30 cellular contexts compared by ENCODE assay signal in genomic region chr9:81519816-81520215, GRCh38.
DNase-seq lines count a peak whose midpoint lies in the region; ATAC-seq, FAIRE-seq and TF ChIP-seq lines count a peak whose summit lies in the region.
"Had no signal": no experiment of that assay in that cellular context is flagged by ENCODE, and none has a peak within 500 bp of the region (broad histone marks: within the 10 kb centered on the region; RNA-seq: fewer than 3 reads in every experiment).

No MANE protein-coding gene starts in this region.

- no peaks in the 10 kb centered on the region for H4K20me1 ChIP-seq in IMR-90 (ENCODE audit: insufficient read depth, low read length)

- peaks cover 0 to 9% of the 10 kb centered on the region in 2 donors for H3K27me3 Mint-ChIP-seq in stimulated activated naive B cell treated with anti-CD40 and anti-IgM and Interleukin-4, amounts not matched to agents 10 μg/mL and 1 μg/mL and 100 μg/mL, for 72 hours

- no peak overlapping the region for H2AFZ ChIP-seq in IMR-90 (replicated peaks; ENCODE audit: low read length, poor library complexity)

- H2BK15ac ChIP-seq in IMR-90 (ENCODE audit: low read depth, low read length): no peak overlapping the region

- in situ Hi-C loops in IMR-90 (cut with MboI; ENCODE audit: low sequenced_read_pairs): loop anchor here (25.0 kb wide), 1 partner anchor 1442 kb away; no protein-coding TSS in a partner anchor

- no peak overlapping the region for H2BK120ac ChIP-seq in IMR-90 (ENCODE audit: low read depth, low read length)

- no peak overlapping the region for H3K9ac ChIP-seq in IMR-90 (ENCODE audit: low read depth, low read length)
- H3K9ac ChIP-seq: KMS-11 had no signal

- FAIRE-seq in H54 (lab: Jason Lieb, UNC): peak; percentile 61
- FAIRE-seq: GM12891, GM19239 had no signal

- no peak overlapping the region for H2AK5ac ChIP-seq in IMR-90 (ENCODE audit: low read depth, low read length)

- no peaks in the 10 kb centered on the region for H3K9me3 ChIP-seq in IMR-90 (ENCODE audit: control insufficient read depth, insufficient read depth, low read length)
- H3K9me3 ChIP-seq: Caco-2 had no signal

- H3K4me1 ChIP-seq in IMR-90 (ENCODE audit: control insufficient read depth, insufficient read depth, low read length): no peaks in the 10 kb centered on the region
- H3K4me1 ChIP-seq: Caco-2 had no signal

- peaks cover 0 to 4% of the 10 kb centered on the region in 2 donors for H3K36me3 Mint-ChIP-seq in stimulated activated naive B cell treated with anti-CD40 and anti-IgM and Interleukin-4, amounts not matched to agents 10 μg/mL and 1 μg/mL and 100 μg/mL, for 72 hours
- H3K36me3 Mint-ChIP-seq: CD8-positive, alpha-beta T cell; IgD-negative memory B cell; T-cell had no signal

- H3K36me3 ChIP-seq in IMR-90 (ENCODE audit: control insufficient read depth, insufficient read depth, low read length): no peaks in the 10 kb centered on the region
- H3K36me3 ChIP-seq: SJSA1 had no signal

- no peaks in the 10 kb centered on the region for H3K9me1 ChIP-seq in IMR-90 (ENCODE audit: insufficient read depth, low read length)

- DNase-seq in H54 (ENCODE audit: insufficient read length, low spot score): no peak
- DNase-seq in IMR-90: peak; percentile 13
- DNase-seq in glomerular visceral epithelial cell (ENCODE audit: extremely low spot score): peak; percentile 29
- DNase-seq in stimulated activated naive B cell treated with anti-CD40 and anti-IgM and Interleukin-4, amounts not matched to agents 10 μg/mL and 1 μg/mL and 100 μg/mL, for 72 hours: no peak
- DNase-seq in dermis blood vessel endothelial cell: no peak
- DNase-seq in cerebellar nuclear complex (lab: John Stamatoyannopoulos, UW): no peak
- DNase-seq: Caco-2; CD8-positive, alpha-beta T cell; DMS79 treated with DMSO at 0.1 percent for 48 hours; GF-D8; H9; HFFc6; NCI-H1048; NCI-H1694; NCI-H2029 treated with DMSO at 0.1 percent for 48 hours; NCI-H2171; NCI-H345; NCI-H510A treated with DMSO at 0.1 percent for 48 hours; NK-92 treated with Interleukin-12 subunit alpha and Interleukin-12 subunit beta, amount 100 ng/mL, for 24 hours; PC-3; T-cell had no signal

- TF ChIP-seq POLR2A in H54 (IDR thresholded peaks at IDR 0.05; ENCODE audit: low read depth, low read length) (no peak), IMR-90 (IDR thresholded peaks at IDR 0.05; ENCODE audit: low read depth, low read length) (no peak)

- no peak overlapping the region for H3K56ac ChIP-seq in IMR-90 (ENCODE audit: extremely low read depth, insufficient read depth, low read length)

- H4K5ac ChIP-seq in IMR-90 (ENCODE audit: low read depth, low read length): no peak overlapping the region

- CTCF ChIA-PET in IMR-90 (lab: Yijun Ruan, JAX): interaction anchor here (0.9 kb wide), 1 partner anchor 27 kb away, joined by 3 read pairs; no protein-coding TSS in a partner anchor

- no peak for TF ChIP-seq RAD21 in IMR-90 (IDR thresholded peaks at IDR 0.05; ENCODE audit: low read length)

- POLR2A ChIA-PET in IMR-90 (lab: Charles Lee; ENCODE audit: unreplicated experiment): no interaction called here

- BruUV-seq in IMR-90 (replicated peaks; lab: Mats Ljungman, UMichigan): no TSS peak

- peaks cover 17 to 40% of the 10 kb centered on the region in 2 donors for H3K4me1 Mint-ChIP-seq in stimulated activated naive B cell treated with anti-CD40 and anti-IgM and Interleukin-4, amounts not matched to agents 10 μg/mL and 1 μg/mL and 100 μg/mL, for 72 hours
- H3K4me1 Mint-ChIP-seq: T-cell had no signal

- no peak overlapping the region for H3K4me3 ChIP-seq in IMR-90 (ENCODE audit: insufficient read depth, low read depth, low read length)
- H3K4me3 ChIP-seq: SJSA1 had no signal

- H3K23ac ChIP-seq in IMR-90 (ENCODE audit: low read depth, low read length): no peak overlapping the region

- no peak overlapping the region for H4K91ac ChIP-seq in IMR-90 (ENCODE audit: insufficient read depth, low read depth, low read length)

- H3K27me3 ChIP-seq in IMR-90 (ENCODE audit: control insufficient read depth, insufficient read depth, low read length): no peaks in the 10 kb centered on the region
- H3K27me3 ChIP-seq: SJSA1 had no signal

- no peak overlapping the region for H3K4ac ChIP-seq in IMR-90 (ENCODE audit: low read depth, low read length)

- H3K4me2 ChIP-seq in IMR-90 (ENCODE audit: low read depth, low read length): no peak overlapping the region
- H3K4me2 ChIP-seq: KMS-11 had no signal

- no peak overlapping the region for H3K18ac ChIP-seq in IMR-90 (ENCODE audit: low read depth, low read length)

- no peak for ATAC-seq in IMR-90 (ENCODE audit: low read depth)
- no peak for ATAC-seq in stimulated activated naive B cell treated with anti-CD40 and anti-IgM and Interleukin-4, amounts not matched to agents 10 μg/mL and 1 μg/mL and 100 μg/mL, for 72 hours (replicated peaks)
- no peak for ATAC-seq in HG03095 (IDR thresholded peaks at IDR 0.05; ENCODE audit: unreplicated experiment)
- ATAC-seq: CD8-positive, alpha-beta T cell; PC-3; Right ventricle myocardium inferior; T-cell had no signal

- peaks cover 0 to 6% of the 10 kb centered on the region in 2 donors for H3K9me3 Mint-ChIP-seq in stimulated activated naive B cell treated with anti-CD40 and anti-IgM and Interleukin-4, amounts not matched to agents 10 μg/mL and 1 μg/mL and 100 μg/mL, for 72 hours
- H3K9me3 Mint-ChIP-seq: CD8-positive, alpha-beta T cell; H9; HFFc6 had no signal

- no peak overlapping the region for H2AK9ac ChIP-seq in IMR-90 (replicated peaks; ENCODE audit: low read depth, low read length, poor library complexity)

- no peak overlapping the region for H3K27ac ChIP-seq in IMR-90 (ENCODE audit: insufficient read depth, low read length)
- H3K27ac ChIP-seq: C4-2B, KMS-11, SJSA1 had no signal

- H3K14ac ChIP-seq in IMR-90 (replicated peaks; ENCODE audit: low read depth, low read length): no peak overlapping the region

- H4K8ac ChIP-seq in IMR-90 (ENCODE audit: low read depth in 2 of 2, low read length in 2 of 2): no peak overlapping the region

- H2BK20ac ChIP-seq in IMR-90 (ENCODE audit: low read depth, low read length): no peak overlapping the region

- no peak for TF ChIP-seq CTCF in IMR-90 (conservative IDR thresholded peaks at IDR 0.05; ENCODE audit: low read depth, low read length)

- intact Hi-C loops in IMR-90 (cut with micrococcal nuclease): loop anchor here (10.0 kb wide), 2 partner anchors 325 to 1085 kb away; no protein-coding TSS in a partner anchor

- no peak overlapping the region for H3K4me3 Mint-ChIP-seq in stimulated activated naive B cell treated with anti-CD40 and anti-IgM and Interleukin-4, amounts not matched to agents 10 μg/mL and 1 μg/mL and 100 μg/mL, for 72 hours
- H3K4me3 Mint-ChIP-seq: B cell; CD8-positive, alpha-beta T cell; H9; HFFc6; IgD-negative memory B cell; T-cell had no signal

- dilution Hi-C loops in IMR-90 (cut with HindIII; ENCODE audit: low sequenced_read_pairs, unreplicated experiment): no loop called here

- H2BK5ac ChIP-seq in IMR-90 (ENCODE audit: low read depth, low read length, poor library complexity, severe bottlenecking): no peak overlapping the region

- no peaks in the 10 kb centered on the region for H3K79me1 ChIP-seq in IMR-90 (ENCODE audit: low read depth in 1 of 2, low read length in 2 of 2)

- H3K27ac Mint-ChIP-seq in stimulated activated naive B cell treated with anti-CD40 and anti-IgM and Interleukin-4, amounts not matched to agents 10 μg/mL and 1 μg/mL and 100 μg/mL, for 72 hours: peak overlapping the region; percentile 31
- H3K27ac Mint-ChIP-seq: B cell; CD8-positive, alpha-beta T cell; H9; HFFc6; IgD-negative memory B cell; T-cell had no signal

TF ChIP-seq in IMR-90, 13 proteins besides CTCF, POLR2A, EP300 and RAD21:
- TF ChIP-seq MAZ (IDR thresholded peaks at IDR 0.05; ENCODE audit: borderline replicate concordance, low read depth, low read length) (no peak), CHD1 (IDR thresholded peaks at IDR 0.05; ENCODE audit: low read depth, low read length) (no peak), NFE2L2 (IDR thresholded peaks at IDR 0.05; ENCODE audit: low read depth, low read length) (no peak), MAFK (IDR thresholded peaks at IDR 0.05; ENCODE audit: low read depth, low read length) (no peak), RCOR1 (IDR thresholded peaks at IDR 0.05; ENCODE audit: insufficient replicate concordance, low read length) (no peak), RFX5 (IDR thresholded peaks at IDR 0.05; ENCODE audit: low read depth, low read length) (no peak)
TF ChIP-seq in IMR-90: peak in this region for 0.

Comparison
In these comparisons a context has a peak if more than half of its experiments do, and no peak if none do; other contexts are left out.
1. DNase-seq: peak in IMR-90 (single experiment) and glomerular visceral epithelial cell (single experiment); none in H54 (single experiment), stimulated activated naive B cell treated with anti-CD40 and anti-IgM and Interleukin-4, amounts not matched to agents 10 μg/mL and 1 μg/mL and 100 μg/mL, for 72 hours (single experiment), dermis blood vessel endothelial cell (single experiment) and cerebellar nuclear complex (0 of 2).